In the genomic region with DNA sequence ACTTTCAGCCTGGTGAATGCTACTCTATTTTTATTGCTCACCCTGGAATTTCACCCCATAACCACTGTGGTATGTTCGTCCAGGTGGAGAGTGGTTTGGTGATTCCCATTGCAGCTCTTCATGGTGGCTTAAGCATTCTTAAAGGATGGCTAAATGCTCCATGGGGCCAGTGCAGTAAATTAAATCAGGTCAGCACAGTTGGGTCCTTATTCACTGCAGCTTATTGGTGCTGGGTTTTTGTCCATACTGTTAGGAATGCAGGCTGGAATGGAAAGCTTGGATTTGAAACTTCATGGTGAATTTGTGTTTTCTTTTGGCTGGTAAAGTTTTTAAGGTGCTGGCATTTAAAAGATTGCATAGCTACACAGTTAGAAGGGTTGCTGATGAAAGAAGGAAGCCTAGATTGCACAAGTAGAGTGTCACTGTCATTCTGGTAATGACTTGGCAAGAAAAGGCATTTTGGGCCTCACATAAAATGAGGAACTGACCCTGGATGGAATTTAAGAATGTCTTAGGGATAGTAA, we compare ENCODE assay signal across 8 cellular contexts. TPM values are rescaled to one million over a fixed set of nuclear protein-coding genes. Genes with fewer than 3 reads are reported as not detected.
DNase-seq lines count a peak whose midpoint lies in the region; ATAC-seq and TF ChIP-seq lines count a peak whose summit lies in the region.
"Had no signal": no experiment of that assay in that cellular context is flagged by ENCODE, and none has a peak within 500 bp of the region (broad histone marks: within the 10 kb centered on the region; RNA-seq: fewer than 3 reads in every experiment).

No MANE protein-coding gene starts in this region.

- 7% methylated on average over 1 of the region's 1 CpG for WGBS in SK-N-SH (ENCODE audit: low lambda C conversion rate)

- peak overlapping the region in 1 of 2 experiments; percentile 4; a peak in 1 of 4 replicates for H3K4me3 ChIP-seq in SK-N-SH (ENCODE audit: low read depth in 2 of 2, low read length in 1 of 2)

- peak; percentile 69 to 93 for TF ChIP-seq EP300 in SK-N-SH (IDR thresholded peaks at IDR 0.05; ENCODE audit: borderline replicate concordance in 1 of 2, low read depth in 1 of 2, low read length in 1 of 2)

- peaks cover 13 to 28% of the 10 kb centered on the region in 2 experiments for H3K36me3 ChIP-seq in SK-N-SH (replicated peaks in 1 of 2; ENCODE audit: control insufficient read depth in 1 of 2, insufficient read depth in 2 of 2, low read length in 1 of 2)

- POLR2A ChIA-PET in SK-N-SH (lab: Yijun Ruan, JAX), result interaction anchor here (1.0 kb wide), 1 partner anchor 9 kb away, joined by 3 read pairs; no protein-coding TSS in a partner anchor

- H3K79me2 ChIP-seq in SK-N-SH (ENCODE audit: insufficient read depth), result peaks cover 97% of the 10 kb centered on the region

- CTCF ChIA-PET in SK-N-SH (lab: Yijun Ruan, JAX), result interaction anchor here (1.1 to 2.8 kb wide), 5 partner anchors 17 to 535 kb away, joined by 3 to 7 read pairs (median 5); a partner anchor contains a TSS

- no peaks in the 10 kb centered on the region for H3K27me3 ChIP-seq in SK-N-SH (ENCODE audit: insufficient read depth)

- peak overlapping the region; percentile 64; the same call in 1 of the 2 replicates for H3K4me2 ChIP-seq in SK-N-SH

- peaks cover 43% of the 10 kb centered on the region for H4K20me1 ChIP-seq in SK-N-SH (ENCODE audit: insufficient read depth)

- no peak for TF ChIP-seq RAD21 in SK-N-SH (IDR thresholded peaks at IDR 0.05; ENCODE audit: low read length)

- H3K9me3 ChIP-seq in SK-N-SH, result no peaks in the 10 kb centered on the region

- peaks cover 52% of the 10 kb centered on the region for H3F3A ChIP-seq in SK-N-SH (replicated peaks; ENCODE audit: insufficient read depth)

- no peak overlapping the region for H2AFZ ChIP-seq in SK-N-SH (ENCODE audit: low read depth)
- H2AFZ ChIP-seq: parathyroid adenoma had no signal

- peak overlapping the region; percentile 89 to 97 for H3K27ac ChIP-seq in SK-N-SH (ENCODE audit: low read depth in 2 of 2, low read length in 1 of 2)
- H3K27ac ChIP-seq: parathyroid adenoma had no signal

- no peaks in the 10 kb centered on the region for H3K9me2 ChIP-seq in SK-N-SH

- no peak for TF ChIP-seq CTCF in SK-N-SH (IDR thresholded peaks at IDR 0.05)

- no peak for DNase-seq in SK-N-SH
- peak; percentile 96 for DNase-seq in kidney tubule cell (ENCODE audit: low spot score)
- DNase-seq in stimulated activated CD8-positive, alpha-beta memory T cell treated with anti-CD3 and anti-CD28 coated beads, Interleukin-4, amount 100 ng/mL, for 48 hours, result no peak
- no peak for DNase-seq in mesenteric fat pad (ENCODE audit: low spot score)
- no peak for DNase-seq in NCI-H146 treated with DMSO at 0.1 percent for 48 hours (lab: John Stamatoyannopoulos, UW; ENCODE audit: unreplicated experiment)

- ATAC-seq in GM18909 (IDR thresholded peaks at IDR 0.05; ENCODE audit: poor library complexity, unreplicated experiment), result peak; percentile 63
- ATAC-seq in HG03060 (IDR thresholded peaks at IDR 0.05; ENCODE audit: low read depth, unreplicated experiment), result peak; percentile 83

- H3K4me1 ChIP-seq in SK-N-SH (ENCODE audit: control insufficient read depth in 1 of 2, insufficient read depth in 2 of 2, low read depth in 1 of 2, low read length in 1 of 2), result peaks cover 41 to 60% of the 10 kb centered on the region in 2 experiments; a peak in 3 of 4 replicates
- H3K4me1 ChIP-seq: parathyroid adenoma had no signal

- H3K9ac ChIP-seq in SK-N-SH, result no peak overlapping the region
- H3K9ac ChIP-seq: parathyroid adenoma had no signal

TF ChIP-seq in SK-N-SH, 30 proteins besides CTCF, POLR2A, EP300 and RAD21 (continues in another document):
- peak; percentile 81; the same call in 1 of the 2 replicates for TF ChIP-seq FOSL2 (IDR thresholded peaks at IDR 0.05; ENCODE audit: borderline replicate concordance, low read depth)
- TF ChIP-seq RCOR1 (IDR thresholded peaks at IDR 0.05; ENCODE audit: low read length), result no peak
- TF ChIP-seq MXI1 (IDR thresholded peaks at IDR 0.05; ENCODE audit: low read depth, low read length), result no peak
- peak; percentile 64 for TF ChIP-seq JUND (IDR thresholded peaks at IDR 0.05)
- TF ChIP-seq SMC3 (IDR thresholded peaks at IDR 0.05; ENCODE audit: low read depth, low read length), result no peak
- TF ChIP-seq TAF1 (IDR thresholded peaks at IDR 0.05; ENCODE audit: borderline replicate concordance, low read depth, low read length), result no peak
- TF ChIP-seq POLR2AphosphoS5 (IDR thresholded peaks at IDR 0.05; ENCODE audit: low read depth, low read length), result peak; percentile 80; the same call in 1 of the 2 replicates
- TF ChIP-seq, protein P1, sequence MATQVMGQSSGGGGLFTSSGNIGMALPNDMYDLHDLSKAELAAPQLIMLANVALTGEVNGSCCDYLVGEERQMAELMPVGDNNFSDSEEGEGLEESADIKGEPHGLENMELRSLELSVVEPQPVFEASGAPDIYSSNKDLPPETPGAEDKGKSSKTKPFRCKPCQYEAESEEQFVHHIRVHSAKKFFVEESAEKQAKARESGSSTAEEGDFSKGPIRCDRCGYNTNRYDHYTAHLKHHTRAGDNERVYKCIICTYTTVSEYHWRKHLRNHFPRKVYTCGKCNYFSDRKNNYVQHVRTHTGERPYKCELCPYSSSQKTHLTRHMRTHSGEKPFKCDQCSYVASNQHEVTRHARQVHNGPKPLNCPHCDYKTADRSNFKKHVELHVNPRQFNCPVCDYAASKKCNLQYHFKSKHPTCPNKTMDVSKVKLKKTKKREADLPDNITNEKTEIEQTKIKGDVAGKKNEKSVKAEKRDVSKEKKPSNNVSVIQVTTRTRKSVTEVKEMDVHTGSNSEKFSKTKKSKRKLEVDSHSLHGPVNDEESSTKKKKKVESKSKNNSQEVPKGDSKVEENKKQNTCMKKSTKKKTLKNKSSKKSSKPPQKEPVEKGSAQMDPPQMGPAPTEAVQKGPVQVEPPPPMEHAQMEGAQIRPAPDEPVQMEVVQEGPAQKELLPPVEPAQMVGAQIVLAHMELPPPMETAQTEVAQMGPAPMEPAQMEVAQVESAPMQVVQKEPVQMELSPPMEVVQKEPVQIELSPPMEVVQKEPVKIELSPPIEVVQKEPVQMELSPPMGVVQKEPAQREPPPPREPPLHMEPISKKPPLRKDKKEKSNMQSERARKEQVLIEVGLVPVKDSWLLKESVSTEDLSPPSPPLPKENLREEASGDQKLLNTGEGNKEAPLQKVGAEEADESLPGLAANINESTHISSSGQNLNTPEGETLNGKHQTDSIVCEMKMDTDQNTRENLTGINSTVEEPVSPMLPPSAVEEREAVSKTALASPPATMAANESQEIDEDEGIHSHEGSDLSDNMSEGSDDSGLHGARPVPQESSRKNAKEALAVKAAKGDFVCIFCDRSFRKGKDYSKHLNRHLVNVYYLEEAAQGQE (IDR thresholded peaks at IDR 0.05; ENCODE audit: low read depth, low read length), result peak; percentile 64; the same call in 1 of the 2 replicates
- TF ChIP-seq NFIC (IDR thresholded peaks at IDR 0.05; ENCODE audit: borderline replicate concordance), result peak; percentile 63
- TF ChIP-seq TCF12 (IDR thresholded peaks at IDR 0.05), result peak; percentile 98
- TF ChIP-seq, protein P2, sequence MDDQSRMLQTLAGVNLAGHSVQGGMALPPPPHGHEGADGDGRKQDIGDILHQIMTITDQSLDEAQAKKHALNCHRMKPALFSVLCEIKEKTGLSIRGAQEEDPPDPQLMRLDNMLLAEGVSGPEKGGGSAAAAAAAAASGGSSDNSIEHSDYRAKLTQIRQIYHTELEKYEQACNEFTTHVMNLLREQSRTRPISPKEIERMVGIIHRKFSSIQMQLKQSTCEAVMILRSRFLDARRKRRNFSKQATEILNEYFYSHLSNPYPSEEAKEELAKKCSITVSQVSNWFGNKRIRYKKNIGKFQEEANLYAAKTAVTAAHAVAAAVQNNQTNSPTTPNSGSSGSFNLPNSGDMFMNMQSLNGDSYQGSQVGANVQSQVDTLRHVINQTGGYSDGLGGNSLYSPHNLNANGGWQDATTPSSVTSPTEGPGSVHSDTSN (IDR thresholded peaks at IDR 0.05), result peak; percentile 85
- TF ChIP-seq YY1 (IDR thresholded peaks at IDR 0.05; ENCODE audit: low read depth), result no peak; the same call in 1 of the 2 replicates
- peak; percentile 56; the same call in 1 of the 2 replicates for TF ChIP-seq MEF2A (IDR thresholded peaks at IDR 0.05; ENCODE audit: borderline replicate concordance, low read depth)
- TF ChIP-seq EZH2phosphoT487 (IDR thresholded peaks at IDR 0.05; ENCODE audit: borderline replicate concordance, low read depth), result no peak
- no peak for TF ChIP-seq FOXJ3 (CRISPR knock-in tag; IDR thresholded peaks at IDR 0.05)
- TF ChIP-seq GABPA (IDR thresholded peaks at IDR 0.05; ENCODE audit: low read depth), result no peak
- TF ChIP-seq RXRA (IDR thresholded peaks at IDR 0.05; ENCODE audit: borderline replicate concordance, low read depth), result peak; percentile 54; the same call in 1 of the 2 replicates
- TF ChIP-seq GATA2 (CRISPR knock-in tag; IDR thresholded peaks at IDR 0.05), result no peak
- TF ChIP-seq, protein P3, sequence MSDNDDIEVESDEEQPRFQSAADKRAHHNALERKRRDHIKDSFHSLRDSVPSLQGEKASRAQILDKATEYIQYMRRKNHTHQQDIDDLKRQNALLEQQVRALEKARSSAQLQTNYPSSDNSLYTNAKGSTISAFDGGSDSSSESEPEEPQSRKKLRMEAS (IDR thresholded peaks at IDR 0.05; ENCODE audit: low read depth), result peak; percentile 73
- TF ChIP-seq RFX5 (IDR thresholded peaks at IDR 0.05; ENCODE audit: low read length), result no peak
- TF ChIP-seq NRF1 (IDR thresholded peaks at IDR 0.05; ENCODE audit: low read depth, low read length), result no peak
- peak; percentile 93 for TF ChIP-seq TEAD4 (IDR thresholded peaks at IDR 0.05; ENCODE audit: borderline replicate concordance, insufficient read depth)
- TF ChIP-seq, protein P4, sequence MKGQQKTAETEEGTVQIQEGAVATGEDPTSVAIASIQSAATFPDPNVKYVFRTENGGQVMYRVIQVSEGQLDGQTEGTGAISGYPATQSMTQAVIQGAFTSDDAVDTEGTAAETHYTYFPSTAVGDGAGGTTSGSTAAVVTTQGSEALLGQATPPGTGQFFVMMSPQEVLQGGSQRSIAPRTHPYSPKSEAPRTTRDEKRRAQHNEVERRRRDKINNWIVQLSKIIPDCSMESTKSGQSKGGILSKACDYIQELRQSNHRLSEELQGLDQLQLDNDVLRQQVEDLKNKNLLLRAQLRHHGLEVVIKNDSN (IDR thresholded peaks at IDR 0.05; ENCODE audit: borderline replicate concordance, low read depth), result 0 out of 2 replicates have a peak, but pooled peaks have one; percentile 6
- no peak; the same call in 1 of the 2 replicates for TF ChIP-seq SIN3A (IDR thresholded peaks at IDR 0.05; ENCODE audit: borderline replicate concordance, low read depth, low read length)

RNA-seq across cellular contexts. Expression of a gene that starts 39.4 kb away (rescaled TPM):
- polyA plus RNA-seq in SK-N-SH (2012; rRNA removed), result 40.4 and 49.5 TPM in 2 replicates
- polyA plus RNA-seq in SK-N-SH (2012; cell fraction: cytosol; rRNA removed), result 45.0 and 48.3 TPM in 2 replicates
- 86.9 and 87.3 TPM in 2 replicates for polyA plus RNA-seq in SK-N-SH (2012; cell fraction: nucleus; rRNA removed)
- 25.5 TPM for total RNA-seq in mesenteric fat pad
